Comparison of ENCODE assay signal across 14 cellular contexts in genomic region chr7:93889261-93889660, GRCh38. TPM values are rescaled to one million over a fixed set of nuclear protein-coding genes. Genes with fewer than 3 reads are reported as not detected.
DNase-seq lines count a peak whose midpoint lies in the region; ATAC-seq and TF ChIP-seq lines count a peak whose summit lies in the region.
"Had no signal": no experiment of that assay in that cellular context is flagged by ENCODE, and none has a peak within 500 bp of the region (broad histone marks: within the 10 kb centered on the region; RNA-seq: fewer than 3 reads in every experiment).

No MANE protein-coding gene starts in this region.

- peaks cover 14% of the 10 kb centered on the region for H3K4me1 Mint-ChIP-seq in brain
- H3K4me1 Mint-ChIP-seq in activated naive CD4-positive, alpha-beta T cell treated with anti-CD3 and anti-CD28 coated beads, Interleukin-2, amount 10 ng/mL, durations not matched to agents 7 days and 5 days: peaks cover 7% of the 10 kb centered on the region

- peaks cover 3% of the 10 kb centered on the region for H3K79me2 ChIP-seq in ACC112 (ENCODE audit: control insufficient read depth, insufficient read depth, low read length, unreplicated experiment)

- peak overlapping the region in 4 of 5 experiments; percentile 88 to 96 (median 94) for H3K4me3 Mint-ChIP-seq in brain
- no peak overlapping the region for H3K4me3 Mint-ChIP-seq in activated naive CD4-positive, alpha-beta T cell treated with anti-CD3 and anti-CD28 coated beads, Interleukin-2, amount 10 ng/mL, durations not matched to agents 7 days and 5 days

- no peak overlapping the region for H3K27ac Mint-ChIP-seq in brain
- H3K27ac Mint-ChIP-seq in activated naive CD4-positive, alpha-beta T cell treated with anti-CD3 and anti-CD28 coated beads, Interleukin-2, amount 10 ng/mL, durations not matched to agents 7 days and 5 days: no peak overlapping the region

- H3K27me3 Mint-ChIP-seq in brain: peaks cover 51% of the 10 kb centered on the region
- peaks cover 27% of the 10 kb centered on the region for H3K27me3 Mint-ChIP-seq in activated naive CD4-positive, alpha-beta T cell treated with anti-CD3 and anti-CD28 coated beads, Interleukin-2, amount 10 ng/mL, durations not matched to agents 7 days and 5 days

- TF ChIP-seq CTCF in brain (conservative IDR thresholded peaks at IDR 0.05) (no peak), coronary artery (IDR thresholded peaks at IDR 0.05) (no peak), ascending aorta (IDR thresholded peaks at IDR 0.05) (no peak)

- DNase-seq in HPDE6-E6E7 (ENCODE audit: extremely low spot score) (peak; percentile 19), kidney tubule cell (ENCODE audit: low spot score) (peak; percentile 60), coronary artery (ENCODE audit: low spot score) (no peak), ascending aorta (ENCODE audit: low spot score in 2 of 2) (no peak)
- DNase-seq in activated naive CD4-positive, alpha-beta T cell treated with anti-CD3 and anti-CD28 coated beads, Interleukin-2, amount 10 ng/mL, durations not matched to agents 7 days and 5 days: no peak
- DNase-seq: activated effector memory CD4-positive, alpha-beta T cell treated with anti-CD3 and anti-CD28 coated beads, Interleukin-2, amount 50 U/mL, for 16 hours; AML-193; colonic mucosa; NCI-H1092 treated with DMSO at 0.1 percent for 48 hours; T-helper 1 cell had no signal

- H3K4me3 ChIP-seq in ACC112 (ENCODE audit: low read depth, low read length): peak overlapping the region; percentile 93
- no peak overlapping the region for H3K4me3 ChIP-seq in coronary artery
- H3K4me3 ChIP-seq in ascending aorta: peak overlapping the region in 1 of 2 donors; percentile 82

- ATAC-seq in GM21390 (IDR thresholded peaks at IDR 0.05; ENCODE audit: unreplicated experiment): no peak

- H3K27ac ChIP-seq in ACC112 (ENCODE audit: low read depth, low read length) (peak overlapping the region; percentile 72), coronary artery (no peak overlapping the region), ascending aorta (no peak overlapping the region)
- H3K27ac ChIP-seq: colonic mucosa had no signal

- no peaks in the 10 kb centered on the region for H3K36me3 Mint-ChIP-seq in brain
- H3K36me3 Mint-ChIP-seq in activated naive CD4-positive, alpha-beta T cell treated with anti-CD3 and anti-CD28 coated beads, Interleukin-2, amount 10 ng/mL, durations not matched to agents 7 days and 5 days: no peaks in the 10 kb centered on the region

- H3K4me1 ChIP-seq in ACC112 (ENCODE audit: control insufficient read depth, insufficient read depth, low read length, unreplicated experiment): peaks cover 11% of the 10 kb centered on the region
- peaks cover 0 to 2% of the 10 kb centered on the region in 2 donors for H3K4me1 ChIP-seq in ascending aorta
- H3K4me1 ChIP-seq: colonic mucosa, uterus had no signal

- CTCF ChIA-PET in activated naive CD4-positive, alpha-beta T cell treated with anti-CD3 and anti-CD28 coated beads, Interleukin-2, amount 10 ng/mL, durations not matched to agents 7 days and 5 days (lab: Charles Lee): interaction anchor here (0.6 kb wide), 1 partner anchor 457 kb away, joined by 3 read pairs; no protein-coding TSS in a partner anchor

- H3K27me3 ChIP-seq in ACC112 (ENCODE audit: insufficient read depth, low read length) (no peaks in the 10 kb centered on the region), ascending aorta (no peaks in the 10 kb centered on the region)
- H3K27me3 ChIP-seq: uterus had no signal

- no peaks in the 10 kb centered on the region for H3K9me3 ChIP-seq in ascending aorta
- H3K9me3 ChIP-seq: colonic mucosa, uterus had no signal

- intact Hi-C loops in ascending aorta (cut with DNase I): loop anchor here (10.0 kb wide), 1 partner anchor 84 kb away; no protein-coding TSS in a partner anchor

- no peak overlapping the region for H2AFZ ChIP-seq in ACC112 (ENCODE audit: low read length, unreplicated experiment)

- H3K36me3 ChIP-seq in ACC112 (ENCODE audit: insufficient read depth, low read length): no peaks in the 10 kb centered on the region
- H3K36me3 ChIP-seq in ascending aorta: no peaks in the 10 kb centered on the region
- H3K36me3 ChIP-seq: colonic mucosa, uterus had no signal

- H3K9me3 Mint-ChIP-seq in brain: peaks cover 0 to 3% (median 0%) of the 10 kb centered on the region in 5 experiments
- no peaks in the 10 kb centered on the region for H3K9me3 Mint-ChIP-seq in activated naive CD4-positive, alpha-beta T cell treated with anti-CD3 and anti-CD28 coated beads, Interleukin-2, amount 10 ng/mL, durations not matched to agents 7 days and 5 days

RNA-seq across cellular contexts. Expression of gene TFPI2, which starts 1.3 kb away (rescaled TPM):
- 0.22 TPM for polyA plus RNA-seq in brain (ENCODE audit: insufficient read depth, low read depth, low replicate concordance)
- not detected for total RNA-seq in ascending aorta

RNA-seq across cellular contexts. Expression of gene GNGT1, which starts 17.1 kb away (rescaled TPM):
- not detected for polyA plus RNA-seq in brain (ENCODE audit: insufficient read depth, low read depth, low replicate concordance)
- not detected for total RNA-seq in ascending aorta
- total RNA-seq: colonic mucosa, uterus had no signal

RNA-seq across cellular contexts. Expression of gene GNG11, which starts 32.3 kb away (rescaled TPM):
- polyA plus RNA-seq in brain (ENCODE audit: insufficient read depth, low read depth, low replicate concordance): 6.1 TPM
- 28.4 TPM for total RNA-seq in ascending aorta

Comparison
In these comparisons a context has a peak if more than half of its experiments do, and no peak if none do; other contexts are left out.
1. DNase-seq: peak in HPDE6-E6E7 (single experiment) and kidney tubule cell (single experiment); none in coronary artery (single experiment), ascending aorta (0 of 2) and activated naive CD4-positive, alpha-beta T cell treated with anti-CD3 and anti-CD28 coated beads, Interleukin-2, amount 10 ng/mL, durations not matched to agents 7 days and 5 days (single experiment).